ENCODE assay signal across 9 cellular contexts in the genomic region with DNA sequence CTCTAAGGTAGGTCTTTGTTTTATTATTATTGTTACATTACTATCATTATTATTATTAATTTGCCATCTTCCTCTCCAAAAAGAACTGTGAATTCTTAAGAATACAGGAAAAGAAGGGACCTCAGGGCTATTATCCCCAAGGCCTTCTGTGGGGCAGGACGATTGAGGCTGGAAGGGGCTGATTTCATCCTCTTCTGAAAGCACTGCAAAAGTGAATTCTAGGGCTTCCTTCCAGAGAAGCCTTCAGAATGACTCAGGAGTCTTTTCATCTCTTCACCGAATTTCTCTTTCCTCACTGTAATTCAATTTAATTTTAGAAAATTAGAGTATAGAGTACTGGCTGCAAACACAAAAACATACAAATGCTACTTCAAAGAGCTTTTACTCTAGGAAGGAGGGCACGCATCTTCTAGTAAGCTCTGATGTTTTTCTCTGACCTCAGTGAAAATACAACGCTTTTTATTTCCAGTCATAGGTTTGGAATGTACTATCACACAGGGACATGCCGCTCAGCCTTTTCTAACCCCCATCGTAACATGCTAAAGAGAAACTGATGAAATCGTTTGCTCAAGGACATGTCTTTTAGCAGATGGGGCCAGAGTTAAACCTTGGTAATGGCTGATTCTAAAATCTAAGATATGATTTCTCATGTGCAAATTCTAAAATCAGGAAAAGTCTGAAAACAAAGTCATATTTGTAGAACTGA.
DNase-seq lines count a peak whose midpoint lies in the region; ATAC-seq and TF ChIP-seq lines count a peak whose summit lies in the region.
"Had no signal": no experiment of that assay in that cellular context is flagged by ENCODE, and none has a peak within 500 bp of the region (broad histone marks: within the 10 kb centered on the region; RNA-seq: fewer than 3 reads in every experiment).

No MANE protein-coding gene starts in this region.

- DNase-seq in AG08395 (ENCODE audit: low spot score) (peak; percentile 70), RWPE2 (ENCODE audit: low spot score) (no peak), fibroblast of gingiva (ENCODE audit: low read depth) (peak; percentile 94), non-pigmented ciliary epithelial cell (ENCODE audit: low read depth) (peak; percentile 84), RKO (ENCODE audit: low spot score) (no peak), OCI-M1 (lab: John Stamatoyannopoulos, UW) (no peak), posterior cingulate gyrus (no peak)
- DNase-seq: activated naive CD4-positive, alpha-beta T cell treated with Interleukin-2 at 50 U/mL for 16 hours had no signal

- no peaks in the 10 kb centered on the region for H3K9me3 ChIP-seq in RWPE2 (ENCODE audit: severe bottlenecking)

- H3K4me3 ChIP-seq in RWPE2 (ENCODE audit: severe bottlenecking), result no peak overlapping the region

- ATAC-seq in RWPE2 (ENCODE audit: low read depth) (peak; percentile 81), GM21737 (IDR thresholded peaks at IDR 0.05; ENCODE audit: unreplicated experiment) (no peak)

- H3K27ac ChIP-seq in RWPE2 (ENCODE audit: poor library complexity, severe bottlenecking), result peak overlapping the region; percentile 89

- peaks cover 24% of the 10 kb centered on the region for H3K4me1 ChIP-seq in RWPE2 (ENCODE audit: insufficient read depth, poor library complexity, severe bottlenecking)

- no peaks in the 10 kb centered on the region for H3K36me3 ChIP-seq in RWPE2 (ENCODE audit: low read depth)

- H3K27me3 ChIP-seq in RWPE2 (ENCODE audit: insufficient read depth, poor library complexity, severe bottlenecking), result no peaks in the 10 kb centered on the region

- intact Hi-C loops in posterior cingulate gyrus (cut with DNase I), result no loop called here

- peak; percentile 33 for TF ChIP-seq CTCF in RWPE2 (IDR thresholded peaks at IDR 0.05; ENCODE audit: poor library complexity, severe bottlenecking)

Comparison
In these comparisons a context has a peak if more than half of its experiments do, and no peak if none do; other contexts are left out.
1. DNase-seq: peak in AG08395 (single experiment), fibroblast of gingiva (single experiment) and non-pigmented ciliary epithelial cell (single experiment); none in RWPE2 (single experiment), RKO (single experiment), OCI-M1 (single experiment) and posterior cingulate gyrus (0 of 10).